ENCODE assay signal across 25 cellular contexts in genomic region chr2:57408587-57408986, GRCh38.
"Had no signal": no experiment of that assay in that cellular context is flagged by ENCODE, and none has a peak within 500 bp of the region (broad histone marks: within the 10 kb centered on the region; RNA-seq: fewer than 3 reads in every experiment).

No MANE protein-coding gene starts in this region.

- H3K4me3 ChIP-seq: gastrocnemius medialis, left lung, lung, neural progenitor cell, right atrium auricular region, stomach, thyroid gland had no signal

- H3K36me3 ChIP-seq: gastrocnemius medialis, left lung, right atrium auricular region, stomach, thyroid gland had no signal

- H3K9me3 ChIP-seq: thyroid gland had no signal

- ATAC-seq: activated CD8-positive, alpha-beta T cell treated with anti-CD3 and anti-CD28 coated beads for 36 hours; effector memory CD8-positive, alpha-beta T cell; gastrocnemius medialis; left lung; natural killer cell; stimulated activated naive B cell treated with anti-CD40 and anti-IgM and Interleukin-4, amounts not matched to agents 10 μg/mL and 1 μg/mL and 100 μg/mL, for 72 hours had no signal

- DNase-seq: activated CD4-positive, alpha-beta T cell treated with anti-CD3 and anti-CD28 coated beads for 1 hour; activated CD4-positive, alpha-beta T cell treated with anti-CD3 and anti-CD28 coated beads, Interleukin-2, amount 50 U/mL, for 1 hour; activated CD8-positive, alpha-beta T cell treated with anti-CD3 and anti-CD28 coated beads for 36 hours; activated naive CD8-positive, alpha-beta T cell treated with anti-CD3 and anti-CD28 coated beads, Interleukin-2, amount 50 U/mL, for 24 hours; activated T-cell treated with anti-CD3 and anti-CD28 coated beads, Interleukin-2, amount 50 U/mL, for 48 hours; amygdala; caudate nucleus; cortex of kidney; effector memory CD8-positive, alpha-beta T cell; erythroblast; gastrocnemius medialis; glutamatergic neuron; left lung; mesendoderm; natural killer cell; occipital lobe; stimulated activated CD4-positive, alpha-beta T cell treated with anti-CD3 and anti-CD28 coated beads, Interleukin-15, amount 100 ng/mL, for 24 hours; stimulated activated CD4-positive, alpha-beta T cell treated with anti-CD3 and anti-CD28 coated beads, Interleukin-2, amount 100 ng/mL, for 24 hours; stimulated activated naive B cell treated with anti-CD40 and anti-IgM and Interleukin-4, amounts not matched to agents 10 μg/mL and 1 μg/mL and 100 μg/mL, for 72 hours; stomach; T1000; thyroid gland had no signal

- H3K27me3 ChIP-seq: gastrocnemius medialis, left lung, neural progenitor cell, right atrium auricular region, stomach, thyroid gland had no signal

- H3K27ac ChIP-seq: gastrocnemius medialis, left lung, neural progenitor cell, right atrium auricular region, stomach, thyroid gland had no signal

- H3K4me1 ChIP-seq: gastrocnemius medialis, left lung, right atrium auricular region, stomach, thyroid gland had no signal
